13 cellular contexts compared by ENCODE assay signal in genomic region chr14:19482093-19482492, GRCh38. TPM values are rescaled to one million over a fixed set of nuclear protein-coding genes. Genes with fewer than 3 reads are reported as not detected.
"Had no signal": no experiment of that assay in that cellular context is flagged by ENCODE, and none has a peak within 500 bp of the region (broad histone marks: within the 10 kb centered on the region; RNA-seq: fewer than 3 reads in every experiment).

No MANE protein-coding gene starts in this region.

RNA-seq across cellular contexts. Expression of gene POTEG, which starts 48.0 kb away (rescaled TPM):
- total RNA-seq: stomach, subcutaneous adipose tissue, suprapubic skin, temporal lobe, thoracic aorta, tibial nerve, transverse colon, upper lobe of left lung, upper lobe of right lung, ureter, urinary bladder, uterus, vagina had no signal
- polyA plus RNA-seq: stomach, urinary bladder had no signal
